14 cellular contexts compared by ENCODE assay signal in genomic region chr9:71741841-71742648, GRCh38. TPM values are rescaled to one million over a fixed set of nuclear protein-coding genes. Genes with fewer than 3 reads are reported as not detected.
DNase-seq lines count a peak whose midpoint lies in the region; ATAC-seq and TF ChIP-seq lines count a peak whose summit lies in the region.
"Had no signal": no experiment of that assay in that cellular context is flagged by ENCODE, and none has a peak within 500 bp of the region (broad histone marks: within the 10 kb centered on the region; RNA-seq: fewer than 3 reads in every experiment).

No MANE protein-coding gene starts in this region.

- H3K4me1 ChIP-seq in hepatocyte (ENCODE audit: insufficient read depth), result peaks cover 34% of the 10 kb centered on the region
- H3K4me1 ChIP-seq in prostate gland (replicated peaks), result no peaks in the 10 kb centered on the region

- 18% methylated on average over 11 of the region's 11 CpGs for WGBS in hepatocyte (ENCODE audit: low lambda C conversion rate, missing lambda C conversion rate)
- 24% methylated on average over 11 of the region's 11 CpGs for whole genome bisulfite sequencing in prostate gland

- peaks cover 79% of the 10 kb centered on the region for H3K79me2 ChIP-seq in hepatocyte

- H3K4me3 ChIP-seq in hepatocyte, result no peak overlapping the region
- H3K4me3 ChIP-seq in prostate gland, result no peak overlapping the region
- H3K4me3 ChIP-seq: tibial artery had no signal

- H3K9me2 ChIP-seq in hepatocyte (replicated peaks; ENCODE audit: insufficient read depth), result no peaks in the 10 kb centered on the region
- H3K9me2 ChIP-seq: SK-N-SH had no signal

- H3K36me3 ChIP-seq in hepatocyte (replicated peaks; ENCODE audit: insufficient read depth, low read depth), result no peaks in the 10 kb centered on the region
- no peaks in the 10 kb centered on the region for H3K36me3 ChIP-seq in prostate gland

- no peak overlapping the region for H3K4me3 Mint-ChIP-seq in activated B cell treated with CpG ODN at 0.5 μM for 24 hours
- H3K4me3 Mint-ChIP-seq: activated naive CD8-positive, alpha-beta T cell had no signal

- POLR2A ChIA-PET in activated B cell treated with CpG ODN at 0.5 μM for 24 hours (lab: Charles Lee), result interaction anchor here (0.6 to 0.7 kb wide), 2 partner anchors 509 to 1482 kb away, joined by 3 to 6 read pairs; no protein-coding TSS in a partner anchor

- no peaks in the 10 kb centered on the region for H4K20me1 ChIP-seq in hepatocyte (ENCODE audit: insufficient read depth, poor library complexity, severe bottlenecking)

- H2AFZ ChIP-seq in hepatocyte, result no peak overlapping the region

- intact Hi-C loops in activated B cell treated with CpG ODN at 0.5 μM for 24 hours (cut with micrococcal nuclease), result no loop called here
- intact Hi-C loops in prostate gland (cut with DNase I), result no loop called here

- H3K27me3 Mint-ChIP-seq in activated B cell treated with CpG ODN at 0.5 μM for 24 hours, result no peaks in the 10 kb centered on the region
- H3K27me3 Mint-ChIP-seq: activated naive CD8-positive, alpha-beta T cell had no signal

- H3K4me1 Mint-ChIP-seq in activated B cell treated with CpG ODN at 0.5 μM for 24 hours, result peaks cover 12% of the 10 kb centered on the region

- CTCF ChIA-PET in activated B cell treated with CpG ODN at 0.5 μM for 24 hours (lab: Charles Lee), result no interaction called here

- peak overlapping the region; percentile 55 for H3K27ac Mint-ChIP-seq in activated B cell treated with CpG ODN at 0.5 μM for 24 hours
- H3K27ac Mint-ChIP-seq: activated naive CD8-positive, alpha-beta T cell had no signal

- H3K9me3 ChIP-seq in hepatocyte (ENCODE audit: low read depth) (no peaks in the 10 kb centered on the region), prostate gland (no peaks in the 10 kb centered on the region)
- H3K9me3 ChIP-seq: SK-N-SH, tibial artery had no signal

- peaks cover 63% of the 10 kb centered on the region for H3K36me3 Mint-ChIP-seq in activated B cell treated with CpG ODN at 0.5 μM for 24 hours (ENCODE audit: low read depth)

- ATAC-seq in activated B cell treated with CpG ODN at 0.5 μM for 24 hours (ENCODE audit: low read depth), result no peak
- no peak for ATAC-seq in GM21825 (IDR thresholded peaks at IDR 0.05; ENCODE audit: unreplicated experiment)
- no peak for ATAC-seq in HG02870 (IDR thresholded peaks at IDR 0.05; ENCODE audit: unreplicated experiment)
- no peak for ATAC-seq in HG02763 (IDR thresholded peaks at IDR 0.05; ENCODE audit: unreplicated experiment)

- peak overlapping the region; percentile 57 for H3K4me2 ChIP-seq in hepatocyte

- no peak for TF ChIP-seq CTCF in activated B cell treated with CpG ODN at 0.5 μM for 24 hours (IDR thresholded peaks at IDR 0.05)
- no peak for TF ChIP-seq CTCF in hepatocyte (IDR thresholded peaks at IDR 0.05; ENCODE audit: poor library complexity)
- no peak for TF ChIP-seq CTCF in prostate gland (IDR thresholded peaks at IDR 0.05)
- no peak for TF ChIP-seq CTCF in GM10266 (IDR thresholded peaks at IDR 0.05; ENCODE audit: control insufficient read depth, insufficient read depth, low read depth, missing control alignments)

- H3K27me3 ChIP-seq in hepatocyte (no peaks in the 10 kb centered on the region), prostate gland (replicated peaks; ENCODE audit: insufficient read depth) (no peaks in the 10 kb centered on the region)
- H3K27me3 ChIP-seq: tibial artery had no signal

- H3K27ac ChIP-seq in hepatocyte, result peak overlapping the region; percentile 74
- peak overlapping the region; percentile 65 to 66 for H3K27ac ChIP-seq in prostate gland
- H3K27ac ChIP-seq: HL-60, tibial artery had no signal

- no peak for TF ChIP-seq POLR2A in prostate gland (IDR thresholded peaks at IDR 0.05)

- peak; percentile 83 for DNase-seq in HT-29 (ENCODE audit: low spot score)
- DNase-seq in activated B cell treated with CpG ODN at 0.5 μM for 24 hours, result no peak
- DNase-seq in hepatocyte (ENCODE audit: low spot score), result peak; percentile 57
- peak; percentile 39 for DNase-seq in prostate gland (ENCODE audit: low spot score)
- DNase-seq in GM10266 (ENCODE audit: extremely low spot score), result no peak
- DNase-seq: activated CD4-positive, alpha-beta T cell treated with anti-CD3 and anti-CD28 coated beads, Interleukin-2, amount 50 U/mL, for 4 hours; NCI-H1105; SK-N-SH; tibial artery had no signal

- no peaks in the 10 kb centered on the region for H3K9me3 Mint-ChIP-seq in activated B cell treated with CpG ODN at 0.5 μM for 24 hours

RNA-seq across cellular contexts. Expression of gene CEMIP2, which starts 26.3 kb away (rescaled TPM):
- 71.6 and 102 TPM in 2 replicates for total RNA-seq in HT-29 (2014; rRNA removed; shearing (Covaris generic))
- total RNA-seq in activated B cell treated with CpG ODN at 0.5 μM for 24 hours (21.3 and 25.5 TPM in 2 replicates), hepatocyte (94.2 and 100 TPM in 2 replicates), prostate gland (10 to 100 TPM; 20.4 to 86.5 TPM)
- polyA plus RNA-seq in hepatocyte, result 45.2 and 47.9 TPM in 2 replicates

Comparison
In these comparisons a context has a peak if more than half of its experiments do, and no peak if none do; other contexts are left out.
1. DNase-seq: peak in HT-29 (single experiment), hepatocyte (single experiment) and prostate gland (single experiment); none in activated B cell treated with CpG ODN at 0.5 μM for 24 hours (single experiment) and GM10266 (single experiment).